Comparison of ENCODE assay signal across 12 cellular contexts in the genomic region with DNA sequence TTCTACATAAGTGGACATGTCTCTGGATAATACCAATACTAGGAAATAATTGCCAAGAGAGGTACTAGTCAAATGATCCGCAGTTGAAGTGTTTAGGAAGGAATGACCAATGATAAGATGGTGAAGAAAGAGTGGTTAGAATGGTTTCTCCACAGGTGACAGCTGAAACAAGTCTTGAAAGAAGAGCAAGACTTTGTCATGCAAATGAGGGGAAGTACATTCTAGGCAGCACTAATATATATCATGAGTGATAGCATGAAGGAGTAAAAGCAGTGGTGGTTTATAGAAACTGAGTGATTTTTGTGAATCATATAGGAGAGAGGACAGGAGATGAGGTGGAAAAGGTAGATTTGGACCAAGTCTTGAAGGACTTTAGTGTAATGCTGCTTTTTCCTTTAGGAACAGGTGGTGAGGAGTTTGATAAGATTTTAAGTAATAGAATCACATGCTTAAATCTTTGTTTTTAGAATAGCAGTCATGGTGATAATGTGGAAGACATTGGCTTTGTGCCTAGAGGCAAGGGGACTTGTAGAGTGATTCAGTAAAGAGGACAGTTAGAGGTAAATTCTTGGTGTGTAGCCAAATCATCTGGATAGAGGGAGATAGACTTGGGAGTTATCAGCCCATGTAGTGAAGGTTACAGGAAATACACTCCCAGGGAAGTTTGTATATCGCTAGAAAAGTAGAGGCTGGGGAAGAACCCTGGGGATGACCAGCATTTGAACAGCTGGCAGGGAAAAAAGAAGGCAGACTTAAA. TPM values are rescaled to one million over a fixed set of nuclear protein-coding genes. Genes with fewer than 3 reads are reported as not detected.
A peak's percentile ranks its signal among the peaks of the same experiment; 100 is the strongest.
DNase-seq lines count a peak whose midpoint lies in the region; ATAC-seq, FAIRE-seq and TF ChIP-seq lines count a peak whose summit lies in the region.
"Had no signal": no experiment of that assay in that cellular context is flagged by ENCODE, and none has a peak within 500 bp of the region (broad histone marks: within the 10 kb centered on the region; RNA-seq: fewer than 3 reads in every experiment).

No MANE protein-coding gene starts in this region.

- FAIRE-seq in H54 (lab: Jason Lieb, UNC) = peak; percentile 86
- FAIRE-seq: TTC549 had no signal

- WGBS in right cardiac atrium = 56% methylated on average over 2 of the region's 2 CpGs

- DNase-seq in DMS 273 (lab: John Stamatoyannopoulos, UW; ENCODE audit: unreplicated experiment) (peak; percentile 12), DMS 273 treated with DMSO at 0.1 percent for 48 hours (lab: John Stamatoyannopoulos, UW) (no peak), H54 (ENCODE audit: insufficient read length, low spot score) (no peak), Karpas-422 (peak; percentile 65), mucosa of descending colon (no peak), right cardiac atrium (no peak), HT-29 (ENCODE audit: low spot score) (no peak), dorsolateral prefrontal cortex (no peak)
- DNase-seq: ovary had no signal

- H3K27ac ChIP-seq in Karpas-422 (ENCODE audit: low read length) = peak overlapping the region; percentile 70
- H3K27ac ChIP-seq in right cardiac atrium (ENCODE audit: low read length) = no peak overlapping the region
- no peak overlapping the region for H3K27ac ChIP-seq in dorsolateral prefrontal cortex
- H3K27ac ChIP-seq: 22Rv1, ovary, suprapubic skin had no signal

- ATAC-seq in mucosa of descending colon = peak; percentile 70
- ATAC-seq in right cardiac atrium = no peak

- intact Hi-C loops in mucosa of descending colon (cut with DNase I, micrococcal nuclease) (no loop called here), right cardiac atrium (cut with DNase I) (no loop called here), dorsolateral prefrontal cortex (cut with DNase I) (no loop called here)

- peak overlapping the region; percentile 53 for H3K4me2 ChIP-seq in Karpas-422 (ENCODE audit: low read depth, low read length, poor library complexity, severe bottlenecking)

- no peaks in the 10 kb centered on the region for H3K36me3 ChIP-seq in Karpas-422 (ENCODE audit: insufficient read depth, low read length)
- H3K36me3 ChIP-seq in mucosa of descending colon (ENCODE audit: low read depth) = no peaks in the 10 kb centered on the region
- H3K36me3 ChIP-seq: ovary, suprapubic skin had no signal

- no peaks in the 10 kb centered on the region for H3K9me3 ChIP-seq in Karpas-422 (ENCODE audit: low read length)
- no peaks in the 10 kb centered on the region for H3K9me3 ChIP-seq in mucosa of descending colon
- H3K9me3 ChIP-seq in right cardiac atrium (ENCODE audit: control insufficient read depth, low read length) = no peaks in the 10 kb centered on the region
- H3K9me3 ChIP-seq: ovary, suprapubic skin had no signal

- H2AFZ ChIP-seq in Karpas-422 (ENCODE audit: low read length) = no peak overlapping the region

- H3K4me3 ChIP-seq in Karpas-422 (ENCODE audit: low read length) (no peak overlapping the region; the same call in 1 of the 2 replicates), mucosa of descending colon (no peak overlapping the region), right cardiac atrium (ENCODE audit: low read length) (no peak overlapping the region), dorsolateral prefrontal cortex (no peak overlapping the region)
- H3K4me3 ChIP-seq: ovary, suprapubic skin had no signal

- no peak for TF ChIP-seq POLR2A in H54 (IDR thresholded peaks at IDR 0.05; ENCODE audit: low read depth, low read length)

- no peaks in the 10 kb centered on the region for H3K9me2 ChIP-seq in Karpas-422 (replicated peaks; ENCODE audit: insufficient read depth, low read length)

- H3K79me2 ChIP-seq in Karpas-422 (ENCODE audit: low read length) = peaks cover 97% of the 10 kb centered on the region

- peak overlapping the region; percentile 19; the same call in 1 of the 2 replicates for H3K9ac ChIP-seq in Karpas-422 (ENCODE audit: low read length)

- H3K27me3 ChIP-seq in Karpas-422 (ENCODE audit: low read length) (no peaks in the 10 kb centered on the region), right cardiac atrium (ENCODE audit: control insufficient read depth, insufficient read depth) (no peaks in the 10 kb centered on the region), dorsolateral prefrontal cortex (no peaks in the 10 kb centered on the region)
- H3K27me3 ChIP-seq: ovary, suprapubic skin had no signal

- H4K20me1 ChIP-seq in Karpas-422 (ENCODE audit: insufficient read depth, low read depth, low read length) = peaks cover 14% of the 10 kb centered on the region; the same call in 1 of the 2 replicates

- H3K4me1 ChIP-seq in Karpas-422 (ENCODE audit: low read length) = peaks cover 63% of the 10 kb centered on the region
- peaks cover 16% of the 10 kb centered on the region for H3K4me1 ChIP-seq in mucosa of descending colon (ENCODE audit: low read depth)
- H3K4me1 ChIP-seq in right cardiac atrium (ENCODE audit: control insufficient read depth, insufficient read depth, low read length) = peaks cover 5% of the 10 kb centered on the region

- TF ChIP-seq CTCF in mucosa of descending colon (IDR thresholded peaks at IDR 0.05) (no peak), dorsolateral prefrontal cortex (IDR thresholded peaks at IDR 0.05 in 54 of 56, conservative IDR thresholded peaks at IDR 0.05 in 2 of 56; ENCODE audit: low read depth in 1 of 56, partially characterized antibody in 56 of 56) (no peak)

RNA-seq across cellular contexts. Expression of a gene that starts 31.9 kb away (rescaled TPM):
- total RNA-seq in Karpas-422 (2014; rRNA removed; shearing (Covaris generic); ENCODE audit: low replicate concordance) = 44.8 and 63.6 TPM in 2 replicates
- 100 to 1,000 TPM in 1 of 3 donors, 10 to 100 TPM in 2; 73.8 to 298 (median 83.8) TPM for total RNA-seq in mucosa of descending colon
- 100 to 1,000 TPM; 231 to 414 (median 255) TPM for total RNA-seq in right cardiac atrium
- 112 TPM for polyA plus RNA-seq in right cardiac atrium
- total RNA-seq in HT-29 (2014; rRNA removed; shearing (Covaris generic)) = 51.7 and 57.2 TPM in 2 replicates
- 100 to 1,000 TPM in 1 of 120 experiments, 10 to 100 TPM in 119; 48.2 to 101 (median 69.5) TPM for total RNA-seq in dorsolateral prefrontal cortex

Comparison
In these comparisons a context has a peak if more than half of its experiments do, and no peak if none do; other contexts are left out.
1. DNase-seq: peak in DMS 273 (single experiment) and Karpas-422 (single experiment); none in DMS 273 treated with DMSO at 0.1 percent for 48 hours (single experiment), H54 (single experiment), mucosa of descending colon (0 of 3), right cardiac atrium (0 of 3), HT-29 (single experiment) and dorsolateral prefrontal cortex (0 of 10).